8 cellular contexts compared by ENCODE assay signal in genomic region chr15:84653584-84653909, GRCh38. TPM values are rescaled to one million over a fixed set of nuclear protein-coding genes. Genes with fewer than 3 reads are reported as not detected.
A peak's percentile ranks its signal among the peaks of the same experiment; 100 is the strongest.
DNase-seq lines count a peak whose midpoint lies in the region; TF ChIP-seq lines count a peak whose summit lies in the region.

No MANE protein-coding gene starts in this region.

- peaks cover 21 to 77% (median 22%) of the 10 kb centered on the region in 3 donors for H3K4me1 ChIP-seq in esophagus squamous epithelium
- H3K4me1 ChIP-seq in prostate gland (replicated peaks) = peaks cover 11% of the 10 kb centered on the region

- H3K9me3 ChIP-seq in esophagus squamous epithelium (no peaks in the 10 kb centered on the region), prostate gland (no peaks in the 10 kb centered on the region)

- H3K27ac ChIP-seq in RWPE1 (peak overlapping the region; percentile 88), esophagus squamous epithelium (peak overlapping the region; percentile 83 to 92 (median 90)), prostate gland (peak overlapping the region; percentile 84)

- intact Hi-C loops in esophagus squamous epithelium (cut with DNase I) (no loop called here), prostate gland (cut with DNase I) (loop anchor here (10.0 kb wide), 1 partner anchor 91 kb away; the partner anchor contains the start of gene ZNF592)

- no peak for DNase-seq in RWPE1 (ENCODE audit: low spot score)
- DNase-seq in esophagus squamous epithelium (lab: John Stamatoyannopoulos, UW) = no peak
- DNase-seq in prostate gland (ENCODE audit: low spot score) = no peak
- DNase-seq in SW480 (ENCODE audit: low spot score) = no peak
- no peak for DNase-seq in NCI-H1417 (lab: John Stamatoyannopoulos, UW)
- DNase-seq in NCI-H187 treated with DMSO at 0.1 percent for 48 hours (lab: John Stamatoyannopoulos, UW) = no peak
- DNase-seq in NCI-H446 treated with DMSO at 0.1 percent for 48 hours (lab: John Stamatoyannopoulos, UW) = no peak

- POLR2A ChIA-PET in RWPE1 (lab: Yijun Ruan, JAX; ENCODE audit: low non-redundant PET) = interaction anchor here (1.2 kb wide), 1 partner anchor 22 kb away, joined by 3 read pairs; no protein-coding TSS in a partner anchor

- H3K4me3 ChIP-seq in GM08714 (ENCODE audit: low read length) (peak overlapping the region; percentile 92), esophagus squamous epithelium (peak overlapping the region; percentile 63 to 94 (median 82)), prostate gland (peak overlapping the region; percentile 78 to 80)

- no peak for TF ChIP-seq CTCF in RWPE1 (conservative IDR thresholded peaks at IDR 0.05; ENCODE audit: low read depth)
- TF ChIP-seq CTCF in esophagus squamous epithelium (IDR thresholded peaks at IDR 0.05) = no peak
- no peak for TF ChIP-seq CTCF in prostate gland (IDR thresholded peaks at IDR 0.05)

- H3K36me3 ChIP-seq in esophagus squamous epithelium (peaks cover 6 to 39% (median 22%) of the 10 kb centered on the region in 3 donors), prostate gland (no peaks in the 10 kb centered on the region)

- WGBS in esophagus squamous epithelium, 2 donors = 3 to 8% methylated on average over 4 to 7 of the region's 7 CpGs
- 14% methylated on average over 7 of the region's 7 CpGs for WGBS in prostate gland

- H3K27me3 ChIP-seq in esophagus squamous epithelium (no peaks in the 10 kb centered on the region), prostate gland (replicated peaks; ENCODE audit: insufficient read depth) (no peaks in the 10 kb centered on the region)

- TF ChIP-seq POLR2A in esophagus squamous epithelium (IDR thresholded peaks at IDR 0.05) (no peak), prostate gland (IDR thresholded peaks at IDR 0.05) (no peak)

- CTCF ChIA-PET in RWPE1 (lab: Yijun Ruan, JAX) = interaction anchor here (0.5 to 1.3 kb wide), 5 partner anchors 23 to 275 kb away, joined by 3 to 5 read pairs (median 4); partner anchors contain the start of gene ZSCAN2

RNA-seq across cellular contexts. Expression of gene WDR73, which starts 0.5 kb away (rescaled TPM):
- total RNA-seq in esophagus squamous epithelium = 10 to 100 TPM; 14.1 to 27.5 (median 16.5) TPM
- total RNA-seq in prostate gland = 10 to 100 TPM; 20.7 to 43.9 TPM

RNA-seq across cellular contexts. Expression of gene NMB, which starts 4.5 kb away (rescaled TPM):
- total RNA-seq in esophagus squamous epithelium (10 to 100 TPM in 3 of 4 donors, 1 to 10 TPM in 1; 2.3 to 20.6 (median 11.0) TPM), prostate gland (10 to 100 TPM in 1 of 2 donors, 1 to 10 TPM in 1; 6.2 to 16.6 TPM)

RNA-seq across cellular contexts. Expression of gene ZSCAN2, which starts 52.7 kb away (rescaled TPM):
- total RNA-seq in esophagus squamous epithelium = 1 to 10 TPM in 2 of 4 donors, under 1 TPM in 2; 0.45 to 9.5 (median 2.6) TPM
- 10 to 100 TPM; 13.9 to 23.2 TPM for total RNA-seq in prostate gland
